8 cellular contexts compared by ENCODE assay signal in the genomic region with DNA sequence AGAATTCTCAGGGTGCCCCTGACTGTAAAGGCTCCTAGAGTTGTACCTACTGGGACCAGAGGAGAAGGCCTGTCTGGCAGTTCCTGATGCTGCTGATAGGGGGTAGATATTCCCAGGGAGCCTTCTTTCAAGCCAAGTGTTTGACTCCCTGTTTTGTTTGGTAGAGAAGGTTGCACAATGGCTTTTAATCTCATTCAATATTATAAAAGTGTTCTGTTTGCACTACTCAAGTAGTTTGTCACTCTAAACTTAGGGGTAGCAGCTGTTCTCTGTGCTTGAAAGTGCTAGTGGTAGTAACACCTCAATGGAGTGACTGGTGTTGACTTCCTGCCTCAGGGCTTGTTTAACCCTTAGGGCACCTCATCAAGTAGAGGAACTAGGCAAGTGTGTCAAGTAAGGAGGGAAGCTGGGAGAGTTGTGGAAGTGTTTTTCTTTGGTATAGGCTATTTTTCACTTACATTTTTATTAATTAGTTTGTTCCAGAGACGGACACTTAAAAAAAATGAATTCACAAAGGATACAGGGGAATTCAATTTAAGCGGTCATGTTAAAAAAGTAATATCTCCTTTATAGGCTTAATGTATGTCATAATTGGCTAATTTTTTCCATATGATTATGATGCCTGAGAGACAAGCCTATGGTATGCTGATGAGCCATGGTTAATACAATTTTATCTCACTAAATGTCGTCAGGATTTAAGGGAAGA. TPM values are rescaled to one million over a fixed set of nuclear protein-coding genes. Genes with fewer than 3 reads are reported as not detected.
DNase-seq lines count a peak whose midpoint lies in the region; ATAC-seq lines count a peak whose summit lies in the region.

No MANE protein-coding gene starts in this region.

- DNase-seq in NCI-H82 (lab: John Stamatoyannopoulos, UW) (peak; percentile 32), NCI-H82 treated with DMSO at 0.1 percent for 48 hours (lab: John Stamatoyannopoulos, UW; ENCODE audit: unreplicated experiment) (no peak), NCI-H69 (lab: John Stamatoyannopoulos, UW) (peak; percentile 96), Right ventricle myocardium superior (no peak), amniotic stem cell (lab: John Stamatoyannopoulos, UW) (no peak)
- DNase-seq in stimulated activated naive CD8-positive, alpha-beta T cell treated with anti-CD3 and anti-CD28 coated beads, Interleukin-15, Interleukin-2, amounts not matched to agents 100 U/mL and 50 U/mL, for 24 hours: no peak

- intact Hi-C loops in Right ventricle myocardium superior (cut with DNase I): no loop called here

- ATAC-seq in Right ventricle myocardium superior (ENCODE audit: poor library complexity) (peak; percentile 62), GM18858 (IDR thresholded peaks at IDR 0.05; ENCODE audit: unreplicated experiment) (no peak), GM21390 (IDR thresholded peaks at IDR 0.05; ENCODE audit: unreplicated experiment) (no peak)
- peak; percentile 71 for ATAC-seq in stimulated activated naive CD8-positive, alpha-beta T cell treated with anti-CD3 and anti-CD28 coated beads, Interleukin-15, Interleukin-2, amounts not matched to agents 100 U/mL and 50 U/mL, for 24 hours

RNA-seq across cellular contexts. Expression of gene BICRAL, which starts 38.1 kb away (rescaled TPM):
- 10.8 TPM for total RNA-seq in Right ventricle myocardium superior

RNA-seq across cellular contexts. Expression of gene RPL7L1, which starts 59.5 kb away (rescaled TPM):
- 39.5 TPM for total RNA-seq in Right ventricle myocardium superior

Comparison
In these comparisons a context has a peak if more than half of its experiments do, and no peak if none do; other contexts are left out.
1. DNase-seq: peak in NCI-H82 (single experiment) and NCI-H69 (single experiment); none in NCI-H82 treated with DMSO at 0.1 percent for 48 hours (single experiment), Right ventricle myocardium superior (single experiment), stimulated activated naive CD8-positive, alpha-beta T cell treated with anti-CD3 and anti-CD28 coated beads, Interleukin-15, Interleukin-2, amounts not matched to agents 100 U/mL and 50 U/mL, for 24 hours (single experiment) and amniotic stem cell (single experiment).
2. ATAC-seq: peak in Right ventricle myocardium superior (single experiment) and stimulated activated naive CD8-positive, alpha-beta T cell treated with anti-CD3 and anti-CD28 coated beads, Interleukin-15, Interleukin-2, amounts not matched to agents 100 U/mL and 50 U/mL, for 24 hours (single experiment); none in GM18858 (single experiment) and GM21390 (single experiment).